ENCODE assay signal across 8 cellular contexts in genomic region chr9:14312721-14313377, GRCh38. TPM values are rescaled to one million over a fixed set of nuclear protein-coding genes. Genes with fewer than 3 reads are reported as not detected.
DNase-seq lines count a peak whose midpoint lies in the region; TF ChIP-seq lines count a peak whose summit lies in the region.

No MANE protein-coding gene starts in this region.

- no peaks in the 10 kb centered on the region for H3K9me3 ChIP-seq in SK-N-MC (ENCODE audit: low read depth, low read length)
- no peaks in the 10 kb centered on the region for H3K9me3 ChIP-seq in osteoblast (ENCODE audit: low read depth, low read length)

- H2AFZ ChIP-seq in osteoblast (ENCODE audit: low read length) = peak overlapping the region; percentile 86

- peak overlapping the region; percentile 98 for H3K4me2 ChIP-seq in osteoblast (ENCODE audit: insufficient read depth, low read length)

- H3K4me1 ChIP-seq in osteoblast (ENCODE audit: insufficient read depth, low read length) = peaks cover 30% of the 10 kb centered on the region

- no peaks in the 10 kb centered on the region for H3K27me3 ChIP-seq in osteoblast (ENCODE audit: insufficient read depth, low read length)

- H4K20me1 ChIP-seq in osteoblast (ENCODE audit: insufficient read depth, low read length) = peaks cover 24% of the 10 kb centered on the region

- H3K36me3 ChIP-seq in SK-N-MC (ENCODE audit: insufficient read depth, low read length) (no peaks in the 10 kb centered on the region; the same call in 1 of the 2 replicates), osteoblast (ENCODE audit: insufficient read depth, low read length) (no peaks in the 10 kb centered on the region)

- H3K27ac ChIP-seq in SK-N-MC (0 out of 2 replicates have a peak overlapping the region, but pooled peaks have one; percentile 84), osteoblast (ENCODE audit: low read depth, low read length) (peak overlapping the region; percentile 88)

- H3K9ac ChIP-seq in SK-N-MC (ENCODE audit: insufficient read length) = peak overlapping the region; percentile 98

- peaks cover 57% of the 10 kb centered on the region for H3K79me2 ChIP-seq in osteoblast (ENCODE audit: insufficient read depth, low read length)

- H3K4me3 ChIP-seq in SK-N-MC (peak overlapping the region; percentile 100), foreskin fibroblast (ENCODE audit: low read depth in 1 of 2, low read length in 2 of 2) (peak overlapping the region; percentile 57 to 72), osteoblast (ENCODE audit: insufficient read depth, low read length) (peak overlapping the region; percentile 94)

- TF ChIP-seq CTCF in foreskin fibroblast (IDR thresholded peaks at IDR 0.05; ENCODE audit: low read depth, low read length) (no peak), osteoblast (IDR thresholded peaks at IDR 0.05; ENCODE audit: extremely low read depth, low read depth, low read length) (no peak)

- DNase-seq in DMS53 (lab: John Stamatoyannopoulos, UW) (peak; percentile 58), DMS53 treated with DMSO at 0.1 percent for 48 hours (lab: John Stamatoyannopoulos, UW; ENCODE audit: unreplicated experiment) (no peak), SK-N-MC (ENCODE audit: low read depth, low spot score) (no peak), foreskin fibroblast (peak in 1 of 2 donors; percentile 40), osteoblast (ENCODE audit: insufficient read length, low spot score, missing footprints) (peak; percentile 83), HPDE6-E6E7 (ENCODE audit: extremely low spot score) (no peak), AML-193 (lab: John Stamatoyannopoulos, UW) (no peak)
- DNase-seq in effector CD4-positive, alpha-beta T cell = no peak

RNA-seq across cellular contexts. Expression of gene NFIB, which starts 1.1 kb away (rescaled TPM):
- total RNA-seq in osteoblast = 21.0 and 26.2 TPM in 2 replicates

Comparison
In these comparisons a context has a peak if more than half of its experiments do, and no peak if none do; other contexts are left out.
1. DNase-seq: peak in DMS53 (single experiment) and osteoblast (single experiment); none in DMS53 treated with DMSO at 0.1 percent for 48 hours (single experiment), SK-N-MC (single experiment), effector CD4-positive, alpha-beta T cell (single experiment), HPDE6-E6E7 (single experiment) and AML-193 (0 of 2).
2. Peak in every context shown above with its lines, with median percentiles within 50 percentile points of each other: H3K4me3 ChIP-seq.